In genomic region chr2:201942525-201942924, GRCh38 we compare ENCODE assay signal across 19 cellular contexts.
DNase-seq lines count a peak whose midpoint lies in the region; ATAC-seq, FAIRE-seq and TF ChIP-seq lines count a peak whose summit lies in the region.
"Had no signal": no experiment of that assay in that cellular context is flagged by ENCODE, and none has a peak within 500 bp of the region (broad histone marks: within the 10 kb centered on the region; RNA-seq: fewer than 3 reads in every experiment).

No MANE protein-coding gene starts in this region.

- H3K36me3 Mint-ChIP-seq in endodermal cell (ENCODE audit: low read depth), result no peaks in the 10 kb centered on the region
- H3K36me3 Mint-ChIP-seq: CD4-positive, alpha-beta memory T cell; IgD-negative memory B cell had no signal

- dilution Hi-C loops in keratinocyte (cut with MboI; ENCODE audit: extremely low pct_ligation_motif_present, low sequenced_read_pairs), result no loop called here

- no peak overlapping the region for H3K4me3 Mint-ChIP-seq in endodermal cell
- H3K4me3 Mint-ChIP-seq: B cell; CD4-positive, alpha-beta memory T cell; IgD-negative memory B cell had no signal

- CTCF ChIA-PET in HEK293 (lab: Yijun Ruan, JAX), result no interaction called here

- WGBS in endodermal cell (ENCODE audit: insufficient coverage in 1 of 2, insufficient read length in 1 of 2), 2 experiments, result 86 to 91% methylated on average over 5 of the region's 5 CpGs

- H3K27me3 ChIP-seq in endodermal cell (ENCODE audit: control insufficient read depth, insufficient read depth, low read length, poor library complexity, severe bottlenecking) (no peaks in the 10 kb centered on the region), keratinocyte (ENCODE audit: control insufficient read depth, extremely low read depth, insufficient read depth, low read length) (peaks cover 9% of the 10 kb centered on the region)

- H3K9me3 ChIP-seq in HEK293 (ENCODE audit: control insufficient read depth, insufficient read depth, low read depth, low read length) (no peaks in the 10 kb centered on the region), endodermal cell (ENCODE audit: control insufficient read depth, low read length) (no peaks in the 10 kb centered on the region), keratinocyte (ENCODE audit: control insufficient read depth, low read depth, low read length) (no peaks in the 10 kb centered on the region)

- no peak overlapping the region for H3K9ac ChIP-seq in endodermal cell (ENCODE audit: extremely low read depth, low read length, poor library complexity, severe bottlenecking)
- H3K9ac ChIP-seq in keratinocyte (ENCODE audit: control insufficient read depth, extremely low read depth, insufficient read depth, low read length), result no peak overlapping the region

- no peak for ATAC-seq in GM21381 (IDR thresholded peaks at IDR 0.05; ENCODE audit: unreplicated experiment)
- ATAC-seq: HCT116 had no signal

- H3K36me3 ChIP-seq in HEK293 (ENCODE audit: control insufficient read depth in 2 of 2, insufficient read depth in 1 of 2, low read length in 2 of 2), result no peaks in the 10 kb centered on the region
- H3K36me3 ChIP-seq in endodermal cell (ENCODE audit: control insufficient read depth, insufficient read depth, low read length), result no peaks in the 10 kb centered on the region
- no peaks in the 10 kb centered on the region for H3K36me3 ChIP-seq in keratinocyte (ENCODE audit: control insufficient read depth in 2 of 2, extremely low read depth in 1 of 2, insufficient read depth in 2 of 2, low read length in 2 of 2)

- DNase-seq in NCI-H446 treated with DMSO at 0.1 percent for 48 hours (lab: John Stamatoyannopoulos, UW), result peak; percentile 39
- peak; percentile 15 for DNase-seq in endodermal cell
- no peak for DNase-seq in keratinocyte (ENCODE audit: low read depth, low spot score)
- no peak for DNase-seq in D721Med (ENCODE audit: insufficient read length, low spot score)
- DNase-seq in amygdala (lab: John Stamatoyannopoulos, UW), result no peak
- DNase-seq: CD4-positive, alpha-beta memory T cell; DMS153; DMS79 treated with DMSO at 0.1 percent for 48 hours; EL had no signal

- H3K27ac Mint-ChIP-seq in endodermal cell, result no peak overlapping the region
- H3K27ac Mint-ChIP-seq: B cell; CD4-positive, alpha-beta memory T cell; IgD-negative memory B cell had no signal

- POLR2A ChIA-PET in HEK293 (lab: Yijun Ruan, JAX), result no interaction called here

- H3K4me1 ChIP-seq in HEK293 (ENCODE audit: control insufficient read depth, insufficient read depth, low read length), result no peaks in the 10 kb centered on the region
- peaks cover 21% of the 10 kb centered on the region for H3K4me1 ChIP-seq in endodermal cell (ENCODE audit: control insufficient read depth, insufficient read depth, low read length)
- no peaks in the 10 kb centered on the region for H3K4me1 ChIP-seq in keratinocyte (ENCODE audit: control insufficient read depth, extremely low read depth, insufficient read depth, low read length)

- FAIRE-seq in keratinocyte (lab: Jason Lieb, UNC), result peak; percentile 39
- no peak for FAIRE-seq in D721Med (lab: Jason Lieb, UNC)
- FAIRE-seq: A204.1, G401.6, GM12891, H54 had no signal

- H3K4me3 ChIP-seq in HEK293 (ENCODE audit: low read depth, low read length) (no peak overlapping the region), endodermal cell (ENCODE audit: low read length) (no peak overlapping the region), keratinocyte (ENCODE audit: control insufficient read depth in 2 of 3, extremely low read depth in 1 of 3, insufficient read depth in 2 of 3, low read depth in 1 of 3, low read length in 3 of 3) (no peak overlapping the region)

- peaks cover 31% of the 10 kb centered on the region for H3K4me1 Mint-ChIP-seq in endodermal cell
- H3K4me1 Mint-ChIP-seq: B cell, IgD-negative memory B cell had no signal

- peaks cover 4% of the 10 kb centered on the region for H3K27me3 Mint-ChIP-seq in endodermal cell (ENCODE audit: insufficient read depth)

- H4K20me1 ChIP-seq in keratinocyte (ENCODE audit: control insufficient read depth, extremely low read depth, insufficient read depth, low read length), result no peaks in the 10 kb centered on the region

- no peak overlapping the region for H3K27ac ChIP-seq in HEK293 (ENCODE audit: extremely low read depth, low read depth, low read length)
- no peak overlapping the region for H3K27ac ChIP-seq in endodermal cell (ENCODE audit: low read depth, low read length)
- H3K27ac ChIP-seq in keratinocyte (ENCODE audit: control insufficient read depth, insufficient read depth, low read length), result no peak overlapping the region
- H3K27ac ChIP-seq: C4-2B had no signal

- no peak overlapping the region for H3K4me2 ChIP-seq in keratinocyte (ENCODE audit: control insufficient read depth, extremely low read depth, insufficient read depth, low read depth, low read length)

- no peaks in the 10 kb centered on the region for H3K9me1 ChIP-seq in keratinocyte (ENCODE audit: control insufficient read depth, extremely low read depth, insufficient read depth, low read length)

- no peaks in the 10 kb centered on the region for H3K79me2 ChIP-seq in keratinocyte (ENCODE audit: control insufficient read depth, insufficient read depth, low read length)

- no peak for TF ChIP-seq CTCF in HEK293 (tag by site-specific recombination; IDR thresholded peaks at IDR 0.05)
- no peak for TF ChIP-seq CTCF in endodermal cell (conservative IDR thresholded peaks at IDR 0.05)
- no peak for TF ChIP-seq CTCF in keratinocyte (optimal IDR thresholded peaks at IDR 0.05 in 1 of 3, IDR thresholded peaks at IDR 0.05 in 1 of 3, conservative IDR thresholded peaks at IDR 0.05 in 1 of 3; ENCODE audit: extremely low read depth in 1 of 3, insufficient read depth in 2 of 3, low read length in 3 of 3)
- TF ChIP-seq CTCF in D721Med (IDR thresholded peaks at IDR 0.05; ENCODE audit: insufficient read depth, missing control alignments), result no peak

- H2AFZ ChIP-seq in keratinocyte (ENCODE audit: control insufficient read depth, low read length), result no peak overlapping the region

- no peaks in the 10 kb centered on the region for H3K9me3 Mint-ChIP-seq in endodermal cell
- H3K9me3 Mint-ChIP-seq: CD4-positive, alpha-beta memory T cell; IgD-negative memory B cell had no signal

TF ChIP-seq in HEK293, 187 proteins besides CTCF, POLR2A, EP300 and RAD21:
- TF ChIP-seq ZNF692 (tag by site-specific recombination; IDR thresholded peaks at IDR 0.05), result 0 out of 2 replicates have a peak, but pooled peaks have one; percentile 37
- peak; percentile 61; the same call in 1 of the 2 replicates for TF ChIP-seq ZBTB21 (tag by site-specific recombination; IDR thresholded peaks at IDR 0.05)
- TF ChIP-seq ATF2 (tag by site-specific recombination; IDR thresholded peaks at IDR 0.05; ENCODE audit: low read depth), result peak; percentile 70
- peak; percentile 38; the same call in 1 of the 2 replicates for TF ChIP-seq ZNF629 (tag by site-specific recombination; IDR thresholded peaks at IDR 0.05)
- no peak for TF ChIP-seq ZNF792 (tag by site-specific recombination; IDR thresholded peaks at IDR 0.05)

Comparison
In these comparisons a context has a peak if more than half of its experiments do, and no peak if none do; other contexts are left out.
1. DNase-seq: peak in NCI-H446 treated with DMSO at 0.1 percent for 48 hours (single experiment) and endodermal cell (single experiment); none in keratinocyte (single experiment), D721Med (single experiment) and amygdala (0 of 56).